Comparison of ENCODE assay signal across 20 cellular contexts in genomic region chr12:93048646-93049045, GRCh38.
"Had no signal": no experiment of that assay in that cellular context is flagged by ENCODE, and none has a peak within 500 bp of the region (broad histone marks: within the 10 kb centered on the region; RNA-seq: fewer than 3 reads in every experiment).

No MANE protein-coding gene starts in this region.

- H3K27me3 ChIP-seq: ascending aorta, breast epithelium, ovary, stomach had no signal

- H3K4me3 Mint-ChIP-seq: naive thymus-derived CD4-positive, alpha-beta T cell had no signal

- DNase-seq: activated CD4-positive, alpha-beta T cell treated with anti-CD3 and anti-CD28 coated beads for 1 hour; activated CD4-positive, alpha-beta T cell treated with anti-CD3 and anti-CD28 coated beads, Interleukin-2, amount 50 U/mL, for 4 hours; activated naive CD4-positive, alpha-beta T cell treated with Interleukin-2 at 50 U/mL for 16 hours; activated T-cell treated with anti-CD3 and anti-CD28 coated beads for 4 hours; cortex of kidney; erythroblast; head of caudate nucleus; kidney; mesenchymal stem cell; mucosa of descending colon; ovary; stimulated activated CD4-positive, alpha-beta T cell treated with anti-CD3 and anti-CD28 coated beads, Interleukin-4, amount 100 ng/mL, for 1 hour; stomach; T-helper 2 cell; trophoblast cell; WERI-Rb-1 had no signal

- H3K4me3 ChIP-seq: ascending aorta, breast epithelium, mucosa of descending colon, ovary, smooth muscle cell, stomach had no signal

- H3K36me3 Mint-ChIP-seq: naive thymus-derived CD4-positive, alpha-beta T cell had no signal

- H3K36me3 ChIP-seq: ascending aorta, breast epithelium, ovary, stomach, WERI-Rb-1 had no signal

- H3K27ac Mint-ChIP-seq: naive thymus-derived CD4-positive, alpha-beta T cell had no signal
